ENCODE assay signal across 23 cellular contexts in the genomic region with DNA sequence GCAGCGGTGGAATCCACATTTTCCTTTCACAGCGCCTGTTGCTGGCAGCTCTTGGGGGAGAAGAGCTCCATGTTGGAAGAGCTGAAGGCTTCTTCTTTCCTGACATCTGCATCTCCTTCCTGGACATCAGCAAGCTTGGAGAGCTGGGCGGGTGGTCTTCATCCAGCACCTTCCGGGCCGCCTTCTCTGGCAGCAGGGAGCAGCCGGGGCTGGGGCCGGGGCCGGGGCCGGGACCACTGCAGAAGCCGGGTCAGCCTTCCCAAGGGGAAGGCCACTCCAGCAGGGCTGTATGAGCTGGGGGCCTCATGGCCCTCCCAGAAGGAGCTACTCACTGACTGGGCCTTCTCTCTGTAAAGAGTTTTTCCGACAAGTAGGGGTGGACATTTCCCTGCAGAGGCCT.
"Had no signal": no experiment of that assay in that cellular context is flagged by ENCODE, and none has a peak within 500 bp of the region (broad histone marks: within the 10 kb centered on the region; RNA-seq: fewer than 3 reads in every experiment).

No MANE protein-coding gene starts in this region.

- H3K27me3 ChIP-seq: colonic mucosa, dorsolateral prefrontal cortex, esophagus muscularis mucosa, esophagus squamous epithelium, foreskin keratinocyte, gastroesophageal sphincter, heart left ventricle had no signal

- DNase-seq: colonic mucosa; cortex of kidney; dermis blood vessel endothelial cell; dorsolateral prefrontal cortex; effector CD4-positive, alpha-beta T cell; effector CD8-positive, alpha-beta T cell; effector memory CD4-positive, alpha-beta T cell; effector memory CD8-positive, alpha-beta T cell; endodermal cell; erythroblast; esophagus squamous epithelium; foreskin fibroblast; foreskin keratinocyte; foreskin melanocyte; glutamatergic neuron; head of caudate nucleus; heart left ventricle had no signal

- H3K27ac Mint-ChIP-seq: dendritic cell treated with granulocyte-macrophage colony-stimulating factor and Interleukin-4, amounts not matched to agents 40 ng/mL and 50 ng/mL, for 4 days; effector memory CD8-positive, alpha-beta T cell; endodermal cell had no signal

- H3K4me1 Mint-ChIP-seq: endodermal cell had no signal

- H3K9me3 ChIP-seq: colonic mucosa, esophagus muscularis mucosa, esophagus squamous epithelium, gastroesophageal sphincter, heart left ventricle had no signal

- H3K27ac ChIP-seq: colonic mucosa, coronary artery, dorsolateral prefrontal cortex, epithelial cell of prostate, esophagus muscularis mucosa, esophagus squamous epithelium, foreskin keratinocyte, gastroesophageal sphincter, heart left ventricle had no signal

- H3K4me3 ChIP-seq: colonic mucosa, coronary artery, dorsolateral prefrontal cortex, esophagus muscularis mucosa, esophagus squamous epithelium, gastroesophageal sphincter, heart left ventricle had no signal

- H3K36me3 ChIP-seq: colonic mucosa, esophagus muscularis mucosa, esophagus squamous epithelium, gastroesophageal sphincter, heart left ventricle had no signal

- ATAC-seq: effector memory CD8-positive, alpha-beta T cell; esophagus mucosa; foreskin keratinocyte; heart left ventricle had no signal

- H3K27me3 Mint-ChIP-seq: dendritic cell treated with granulocyte-macrophage colony-stimulating factor and Interleukin-4, amounts not matched to agents 40 ng/mL and 50 ng/mL, for 4 days; effector memory CD8-positive, alpha-beta T cell had no signal

- H3K9me3 Mint-ChIP-seq: endodermal cell had no signal

- H3K4me1 ChIP-seq: colonic mucosa, esophagus muscularis mucosa, esophagus squamous epithelium, foreskin keratinocyte, gastroesophageal sphincter, heart left ventricle had no signal

- H3K4me3 Mint-ChIP-seq: dendritic cell treated with granulocyte-macrophage colony-stimulating factor and Interleukin-4, amounts not matched to agents 40 ng/mL and 50 ng/mL, for 4 days; effector memory CD8-positive, alpha-beta T cell; endodermal cell had no signal
